Comparison of ENCODE assay signal across 11 cellular contexts in genomic region chr3:64109438-64109837, GRCh38.
DNase-seq lines count a peak whose midpoint lies in the region; ATAC-seq and TF ChIP-seq lines count a peak whose summit lies in the region.
"Had no signal": no experiment of that assay in that cellular context is flagged by ENCODE, and none has a peak within 500 bp of the region (broad histone marks: within the 10 kb centered on the region; RNA-seq: fewer than 3 reads in every experiment).

No MANE protein-coding gene starts in this region.

- no peaks in the 10 kb centered on the region for H3K79me2 ChIP-seq in osteoblast (ENCODE audit: insufficient read depth, low read length)

- DNase-seq in Right ventricle myocardium inferior (ENCODE audit: missing footprints) (no peak), right atrium auricular region (ENCODE audit: low spot score) (no peak), breast epithelium (ENCODE audit: low spot score in 2 of 2) (no peak), tibial nerve (ENCODE audit: low spot score in 2 of 2) (peak in 1 of 2 donors; percentile 26), osteoblast (ENCODE audit: insufficient read length, low spot score, missing footprints) (no peak), NCI-H2107 treated with DMSO at 0.1 percent for 48 hours (lab: John Stamatoyannopoulos, UW; ENCODE audit: unreplicated experiment) (no peak)
- no peak for DNase-seq in stimulated activated CD4-positive, alpha-beta T cell treated with anti-CD3 and anti-CD28 coated beads, Interleukin-15, amount 100 ng/mL, for 24 hours
- DNase-seq: amniotic stem cell, PC-9 had no signal

- H3K4me2 ChIP-seq in osteoblast (ENCODE audit: insufficient read depth, low read length), result no peak overlapping the region
- H3K4me2 ChIP-seq: PC-9 had no signal

- WGBS in mesodermal cell (ENCODE audit: insufficient coverage in 2 of 2), 2 experiments, result 25% methylated on average over 1 of the region's 1 CpG; no CpG with 5 or more reads in 1 of the 2 experiments
- 31 to 50% methylated on average over 1 of the region's 1 CpG for WGBS in tibial nerve, 2 donors

- no peaks in the 10 kb centered on the region for H3K36me3 ChIP-seq in right atrium auricular region
- no peaks in the 10 kb centered on the region for H3K36me3 ChIP-seq in breast epithelium
- peaks cover 81% of the 10 kb centered on the region for H3K36me3 ChIP-seq in mesodermal cell (ENCODE audit: control insufficient read depth, insufficient read depth, low read length)
- H3K36me3 ChIP-seq in tibial nerve, result no peaks in the 10 kb centered on the region
- no peaks in the 10 kb centered on the region for H3K36me3 ChIP-seq in osteoblast (ENCODE audit: insufficient read depth, low read length)
- H3K36me3 ChIP-seq: neutrophil had no signal

- H4K20me1 ChIP-seq in osteoblast (ENCODE audit: insufficient read depth, low read length), result peaks cover 13% of the 10 kb centered on the region

- intact Hi-C loops in Right ventricle myocardium inferior (cut with DNase I), result no loop called here
- intact Hi-C loops in breast epithelium (cut with DNase I; ENCODE audit: low total_unique reads), result no loop called here

- H3K4me1 ChIP-seq in right atrium auricular region (peaks cover 0 to 8% of the 10 kb centered on the region in 2 donors), breast epithelium (no peaks in the 10 kb centered on the region), mesodermal cell (ENCODE audit: control insufficient read depth, insufficient read depth, low read length, poor library complexity, severe bottlenecking) (peaks cover 62% of the 10 kb centered on the region), tibial nerve (peaks cover 0 to 87% (median 26%) of the 10 kb centered on the region in 4 donors), osteoblast (ENCODE audit: insufficient read depth, low read length) (peaks cover 3% of the 10 kb centered on the region)

- ATAC-seq in Right ventricle myocardium inferior, result peak; percentile 20

- TF ChIP-seq CTCF in right atrium auricular region (IDR thresholded peaks at IDR 0.05) (no peak), breast epithelium (IDR thresholded peaks at IDR 0.05) (no peak), tibial nerve (IDR thresholded peaks at IDR 0.05) (no peak), osteoblast (IDR thresholded peaks at IDR 0.05; ENCODE audit: extremely low read depth, low read depth, low read length) (no peak)

- H2AFZ ChIP-seq in osteoblast (ENCODE audit: low read length), result no peak overlapping the region
- H2AFZ ChIP-seq: PC-9 had no signal

- no peaks in the 10 kb centered on the region for H3K9me3 ChIP-seq in right atrium auricular region
- H3K9me3 ChIP-seq in breast epithelium, result peaks cover 0 to under 1% of the 10 kb centered on the region in 2 donors
- H3K9me3 ChIP-seq in mesodermal cell (ENCODE audit: control insufficient read depth, low read length), result no peaks in the 10 kb centered on the region
- H3K9me3 ChIP-seq in tibial nerve, result peaks cover 0 to 4% (median 0%) of the 10 kb centered on the region in 4 donors
- no peaks in the 10 kb centered on the region for H3K9me3 ChIP-seq in osteoblast (ENCODE audit: low read depth, low read length)
- H3K9me3 ChIP-seq: neutrophil had no signal

- H3K27ac ChIP-seq in right atrium auricular region (no peak overlapping the region), breast epithelium (peak overlapping the region; percentile 23 to 48), mesodermal cell (ENCODE audit: low read depth, low read length, severe bottlenecking) (peak overlapping the region; percentile 80), tibial nerve (peak overlapping the region; percentile 64 to 90 (median 74)), osteoblast (ENCODE audit: low read depth, low read length) (no peak overlapping the region)
- H3K27ac ChIP-seq: neutrophil, PC-9 had no signal

- H3K27me3 ChIP-seq in right atrium auricular region (no peaks in the 10 kb centered on the region), breast epithelium (no peaks in the 10 kb centered on the region), tibial nerve (no peaks in the 10 kb centered on the region), osteoblast (ENCODE audit: insufficient read depth, low read length) (no peaks in the 10 kb centered on the region)
- H3K27me3 ChIP-seq: neutrophil had no signal

- TF ChIP-seq POLR2A in breast epithelium (IDR thresholded peaks at IDR 0.05) (no peak), tibial nerve (IDR thresholded peaks at IDR 0.05) (no peak)

- peak in 1 of 2 donors; percentile 87 for TF ChIP-seq EP300 in tibial nerve (IDR thresholded peaks at IDR 0.05)

- H3K4me3 ChIP-seq in right atrium auricular region, result no peak overlapping the region
- no peak overlapping the region for H3K4me3 ChIP-seq in breast epithelium
- no peak overlapping the region for H3K4me3 ChIP-seq in mesodermal cell (ENCODE audit: extremely low read depth, insufficient read depth, low read length, poor library complexity, severe bottlenecking)
- H3K4me3 ChIP-seq in tibial nerve, result no peak overlapping the region
- H3K4me3 ChIP-seq in osteoblast (ENCODE audit: insufficient read depth, low read length), result no peak overlapping the region
- H3K4me3 ChIP-seq: PC-9 had no signal

Comparison
In these comparisons a context has a peak if more than half of its experiments do, and no peak if none do; other contexts are left out.
1. H3K27ac ChIP-seq: peak in breast epithelium (2 of 2), mesodermal cell (single experiment) and tibial nerve (4 of 4); none in right atrium auricular region (0 of 2) and osteoblast (single experiment).